ENCODE assay signal across 8 cellular contexts in genomic region chr1:23367791-23368561, GRCh38. TPM values are rescaled to one million over a fixed set of nuclear protein-coding genes. Genes with fewer than 3 reads are reported as not detected.
DNase-seq lines count a peak whose midpoint lies in the region; ATAC-seq and TF ChIP-seq lines count a peak whose summit lies in the region.

No MANE protein-coding gene starts in this region.

- CTCF ChIA-PET in BJ (lab: Yijun Ruan, JAX): interaction anchor here (1.0 to 2.1 kb wide), 5 partner anchors 12 to 54 kb away, joined by 3 to 16 read pairs (median 4); no protein-coding TSS in a partner anchor

- peak overlapping the region; percentile 100 for H3K27ac ChIP-seq in cingulate gyrus (ENCODE audit: low read depth, low read length)

- ATAC-seq in HG03457 (IDR thresholded peaks at IDR 0.05; ENCODE audit: unreplicated experiment): peak; percentile 84

- H3K36me3 ChIP-seq in BJ (ENCODE audit: control insufficient read depth, insufficient read depth, low read length): peaks cover 3% of the 10 kb centered on the region

- DNase-seq in BJ (ENCODE audit: low read depth) (peak; percentile 93), GM19240 (ENCODE audit: insufficient read length, low spot score) (peak; percentile 95), NCI-H524 (lab: John Stamatoyannopoulos, UW) (peak; percentile 95 to 97), kidney tubule cell (ENCODE audit: low spot score) (peak; percentile 99)
- DNase-seq in activated CD4-positive, alpha-beta T cell treated with anti-CD3 and anti-CD28 coated beads for 4 hours: peak; percentile 95 to 98
- peak; percentile 83 to 93 for DNase-seq in stimulated activated CD4-positive, alpha-beta T cell treated with anti-CD3 and anti-CD28 coated beads, Interleukin-1b, Interleukin-23, amount 100 ng/mL, for 1 hour (ENCODE audit: low read depth in 2 of 2)

- H3K27me3 ChIP-seq in BJ (ENCODE audit: control insufficient read depth, insufficient read depth, low read length): no peaks in the 10 kb centered on the region

- H3K4me3 ChIP-seq in BJ (ENCODE audit: low read depth, low read length): peak overlapping the region; percentile 61

- POLR2A ChIA-PET in BJ (lab: Charles Lee): interaction anchor here (0.6 to 0.8 kb wide), 3 partner anchors 9 to 133 kb away, joined by 3 to 5 read pairs (median 3); partner anchors contain the start of gene HNRNPR

- no peak for TF ChIP-seq CTCF in BJ (IDR thresholded peaks at IDR 0.05; ENCODE audit: insufficient read depth, low read depth, low read length)

RNA-seq across cellular contexts. Expression of gene ZNF436, which starts 1.7 kb away (rescaled TPM):
- 8.1 and 12.6 TPM in 2 replicates for polyA plus RNA-seq in BJ (2011; rRNA removed)
- 9.9 and 12.7 TPM in 2 replicates for polyA minus RNA-seq in BJ (2011; rRNA and poly(A)+ RNA removed)

RNA-seq across cellular contexts. Expression of gene HNRNPR, which starts 23.9 kb away (rescaled TPM):
- 79.3 and 106 TPM in 2 replicates for polyA plus RNA-seq in BJ (2011; rRNA removed)
- polyA minus RNA-seq in BJ (2011; rRNA and poly(A)+ RNA removed): 52.0 and 58.7 TPM in 2 replicates

RNA-seq across cellular contexts. Expression of gene TCEA3, which starts 56.6 kb away (rescaled TPM):
- polyA plus RNA-seq in BJ (2011; rRNA removed): 17.8 and 21.0 TPM in 2 replicates
- polyA minus RNA-seq in BJ (2011; rRNA and poly(A)+ RNA removed): 7.7 and 7.8 TPM in 2 replicates

Comparison
In these comparisons a context has a peak if more than half of its experiments do, and no peak if none do; other contexts are left out.
1. Peak in every context shown above with its lines: DNase-seq, ATAC-seq, H3K4me3 ChIP-seq and H3K27ac ChIP-seq.